Comparison of ENCODE assay signal across 20 cellular contexts in genomic region chr6:6747371-6747770, GRCh38.
"Had no signal": no experiment of that assay in that cellular context is flagged by ENCODE, and none has a peak within 500 bp of the region (broad histone marks: within the 10 kb centered on the region; RNA-seq: fewer than 3 reads in every experiment).

No MANE protein-coding gene starts in this region.

- ATAC-seq: gastroesophageal sphincter; left lobe of liver; stimulated activated naive CD8-positive, alpha-beta T cell treated with anti-CD3 and anti-CD28 coated beads, Interleukin-15, Interleukin-2, amounts not matched to agents 100 U/mL and 50 U/mL, for 24 hours had no signal

- H3K36me3 ChIP-seq: breast epithelium, esophagus muscularis mucosa, gastroesophageal sphincter, upper lobe of left lung had no signal

- DNase-seq: activated CD4-positive, alpha-beta memory T cell treated with anti-CD3 and anti-CD28 coated beads for 36 hours; activated CD4-positive, alpha-beta T cell treated with anti-CD3 and anti-CD28 coated beads for 4 hours; activated CD4-positive, CD25-positive, alpha-beta regulatory T cell; activated naive CD4-positive, alpha-beta T cell treated with Interleukin-2 at 50 U/mL for 16 hours; activated naive CD8-positive, alpha-beta T cell treated with anti-CD3 and anti-CD28 coated beads for 36 hours; activated T-cell treated with anti-CD3 and anti-CD28 coated beads, Interleukin-2, amount 50 U/mL, for 48 hours; amniotic stem cell; cerebellar nuclear complex; kidney; occipital lobe; stimulated activated CD4-positive, alpha-beta T cell treated with anti-CD3 and anti-CD28 coated beads, Interleukin-12 subunit alpha, Interleukin-12 subunit beta, amount 100 ng/mL, for 4 hours; stimulated activated CD4-positive, alpha-beta T cell treated with anti-CD3 and anti-CD28 coated beads, Interleukin-4, amount 100 ng/mL, for 4 hours; stimulated activated naive CD8-positive, alpha-beta T cell treated with anti-CD3 and anti-CD28 coated beads, Interleukin-15, Interleukin-2, amounts not matched to agents 100 U/mL and 50 U/mL, for 24 hours; T1000; upper lobe of left lung had no signal

- H3K9me3 ChIP-seq: breast epithelium, esophagus muscularis mucosa, gastroesophageal sphincter, upper lobe of left lung had no signal

- H3K27ac ChIP-seq: coronary artery, esophagus muscularis mucosa, gastroesophageal sphincter, upper lobe of left lung had no signal

- H3K27me3 ChIP-seq: breast epithelium, esophagus muscularis mucosa, gastroesophageal sphincter, upper lobe of left lung had no signal

- H3K4me3 ChIP-seq: breast epithelium, coronary artery, esophagus muscularis mucosa, gastroesophageal sphincter, upper lobe of left lung had no signal
